18 cellular contexts compared by ENCODE assay signal in genomic region chr3:134880431-134880830, GRCh38.
A peak's percentile ranks its signal among the peaks of the same experiment; 100 is the strongest.
DNase-seq lines count a peak whose midpoint lies in the region; ATAC-seq and TF ChIP-seq lines count a peak whose summit lies in the region.
"Had no signal": no experiment of that assay in that cellular context is flagged by ENCODE, and none has a peak within 500 bp of the region (broad histone marks: within the 10 kb centered on the region; RNA-seq: fewer than 3 reads in every experiment).

No MANE protein-coding gene starts in this region.

- no peaks in the 10 kb centered on the region for H3K27me3 ChIP-seq in SJCRH30
- H3K27me3 ChIP-seq: BLaER1 had no signal

- peak; percentile 30 for DNase-seq in NCI-H748 (lab: John Stamatoyannopoulos, UW; ENCODE audit: unreplicated experiment)
- DNase-seq in NCI-H748 treated with DMSO at 0.1 percent for 48 hours (lab: John Stamatoyannopoulos, UW): no peak
- peak; percentile 70 to 78 for DNase-seq in SJCRH30
- DNase-seq in mesenteric fat pad (ENCODE audit: low spot score): peak; percentile 49
- DNase-seq in substantia nigra (lab: John Stamatoyannopoulos, UW): no peak
- no peak for DNase-seq in T1000 (lab: John Stamatoyannopoulos, UW)
- DNase-seq in coronary artery (ENCODE audit: low spot score): no peak
- DNase-seq: Caco-2; CD4-positive, CD25-positive, alpha-beta regulatory T cell; CD8-positive, alpha-beta T cell; DND-41; GOT3; HFFc6 had no signal

- H3K4me3 ChIP-seq in SJCRH30 (no peak overlapping the region), coronary artery (no peak overlapping the region)
- H3K4me3 ChIP-seq: BLaER1, HAP-1 had no signal

- peak overlapping the region; percentile 97 for H3K27ac ChIP-seq in SJCRH30
- H3K27ac ChIP-seq in substantia nigra (ENCODE audit: low read depth, low read length, poor library complexity, severe bottlenecking): peak overlapping the region; percentile 14
- H3K27ac ChIP-seq in coronary artery: no peak overlapping the region
- H3K27ac ChIP-seq: 22Rv1, BLaER1, C4-2B had no signal

- ATAC-seq in HG02610 (IDR thresholded peaks at IDR 0.05; ENCODE audit: unreplicated experiment): no peak
- ATAC-seq: CD8-positive, alpha-beta T cell had no signal

- no peaks in the 10 kb centered on the region for H3K36me3 ChIP-seq in SJCRH30
- H3K36me3 ChIP-seq: BLaER1, HAP-1 had no signal

- H3K4me1 ChIP-seq in SJCRH30: peaks cover 34% of the 10 kb centered on the region
- H3K4me1 ChIP-seq: BLaER1, Caco-2, HAP-1 had no signal

- TF ChIP-seq CTCF in coronary artery (IDR thresholded peaks at IDR 0.05): no peak

- H3K9me3 ChIP-seq in SJCRH30 (replicated peaks): no peaks in the 10 kb centered on the region
- H3K9me3 ChIP-seq: BLaER1, Caco-2, HAP-1 had no signal

Comparison
In these comparisons a context has a peak if more than half of its experiments do, and no peak if none do; other contexts are left out.
1. DNase-seq: peak in NCI-H748 (single experiment), SJCRH30 (2 of 2) and mesenteric fat pad (single experiment); none in NCI-H748 treated with DMSO at 0.1 percent for 48 hours (single experiment), substantia nigra (0 of 49), T1000 (single experiment) and coronary artery (single experiment).
2. H3K27ac ChIP-seq: peak in SJCRH30 (single experiment) and substantia nigra (single experiment); none in coronary artery (0 of 2).